1 cellular context compared by ENCODE assay signal in the genomic region with DNA sequence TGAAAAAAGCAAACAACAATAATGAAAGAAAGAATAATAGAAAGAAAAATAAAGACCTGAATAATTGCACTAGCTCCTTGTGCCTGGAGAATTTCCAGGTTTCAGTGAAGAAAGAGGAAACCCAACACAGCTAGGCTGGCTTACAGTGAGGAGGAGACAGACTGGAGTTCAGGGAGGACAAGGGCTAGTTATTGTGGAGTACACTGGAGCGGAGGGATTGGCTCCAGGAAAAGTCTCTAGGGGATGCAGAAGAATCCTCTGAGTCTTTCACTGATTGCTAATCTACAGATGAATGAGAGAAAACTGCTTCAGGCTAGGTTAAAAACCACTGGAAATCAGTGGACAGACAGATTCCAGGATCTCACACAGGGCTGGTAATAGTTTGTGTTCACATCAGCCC.
TF ChIP-seq lines count a peak whose summit lies in the region.

No MANE protein-coding gene starts in this region.

TF ChIP-seq in SK-N-SH treated with all-trans-retinoic acid at 6 μM for 48 hours, 23 proteins besides CTCF, POLR2A, EP300 and RAD21 (continued from another document):
- TF ChIP-seq ZFP3 (CRISPR knock-in tag; IDR thresholded peaks at IDR 0.05) (no peak), TCF4 (CRISPR knock-in tag; IDR thresholded peaks at IDR 0.05; ENCODE audit: borderline replicate concordance) (no peak), TOX (CRISPR knock-in tag; IDR thresholded peaks at IDR 0.05; ENCODE audit: borderline replicate concordance) (no peak), RARB (CRISPR knock-in tag; IDR thresholded peaks at IDR 0.05) (no peak), CSDC2 (CRISPR knock-in tag; IDR thresholded peaks at IDR 0.05) (no peak)
- TF ChIP-seq, protein P1, sequence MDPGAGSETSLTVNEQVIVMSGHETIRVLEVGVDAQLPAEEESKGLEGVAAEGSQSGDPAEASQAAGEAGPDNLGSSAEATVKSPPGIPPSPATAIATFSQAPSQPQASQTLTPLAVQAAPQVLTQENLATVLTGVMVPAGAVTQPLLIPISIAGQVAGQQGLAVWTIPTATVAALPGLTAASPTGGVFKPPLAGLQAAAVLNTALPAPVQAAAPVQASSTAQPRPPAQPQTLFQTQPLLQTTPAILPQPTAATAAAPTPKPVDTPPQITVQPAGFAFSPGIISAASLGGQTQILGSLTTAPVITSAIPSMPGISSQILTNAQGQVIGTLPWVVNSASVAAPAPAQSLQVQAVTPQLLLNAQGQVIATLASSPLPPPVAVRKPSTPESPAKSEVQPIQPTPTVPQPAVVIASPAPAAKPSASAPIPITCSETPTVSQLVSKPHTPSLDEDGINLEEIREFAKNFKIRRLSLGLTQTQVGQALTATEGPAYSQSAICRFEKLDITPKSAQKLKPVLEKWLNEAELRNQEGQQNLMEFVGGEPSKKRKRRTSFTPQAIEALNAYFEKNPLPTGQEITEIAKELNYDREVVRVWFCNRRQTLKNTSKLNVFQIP (CRISPR knock-in tag; IDR thresholded peaks at IDR 0.05; ENCODE audit: borderline replicate concordance, low read depth), result no peak
- TF ChIP-seq, protein P2, sequence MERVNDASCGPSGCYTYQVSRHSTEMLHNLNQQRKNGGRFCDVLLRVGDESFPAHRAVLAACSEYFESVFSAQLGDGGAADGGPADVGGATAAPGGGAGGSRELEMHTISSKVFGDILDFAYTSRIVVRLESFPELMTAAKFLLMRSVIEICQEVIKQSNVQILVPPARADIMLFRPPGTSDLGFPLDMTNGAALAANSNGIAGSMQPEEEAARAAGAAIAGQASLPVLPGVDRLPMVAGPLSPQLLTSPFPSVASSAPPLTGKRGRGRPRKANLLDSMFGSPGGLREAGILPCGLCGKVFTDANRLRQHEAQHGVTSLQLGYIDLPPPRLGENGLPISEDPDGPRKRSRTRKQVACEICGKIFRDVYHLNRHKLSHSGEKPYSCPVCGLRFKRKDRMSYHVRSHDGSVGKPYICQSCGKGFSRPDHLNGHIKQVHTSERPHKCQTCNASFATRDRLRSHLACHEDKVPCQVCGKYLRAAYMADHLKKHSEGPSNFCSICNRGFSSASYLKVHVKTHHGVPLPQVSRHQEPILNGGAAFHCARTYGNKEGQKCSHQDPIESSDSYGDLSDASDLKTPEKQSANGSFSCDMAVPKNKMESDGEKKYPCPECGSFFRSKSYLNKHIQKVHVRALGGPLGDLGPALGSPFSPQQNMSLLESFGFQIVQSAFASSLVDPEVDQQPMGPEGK (CRISPR knock-in tag; IDR thresholded peaks at IDR 0.05; ENCODE audit: borderline replicate concordance), result no peak
